ENCODE assay signal across 1 cellular context in genomic region chr10:101001225-101002035, GRCh38.
TF ChIP-seq lines count a peak whose summit lies in the region.

No MANE protein-coding gene starts in this region.

TF ChIP-seq in WTC11, 78 proteins besides CTCF, POLR2A, EP300 and RAD21 (continued from another document):
- no peak for TF ChIP-seq PRDM15 (CRISPR knock-in tag; IDR thresholded peaks at IDR 0.05)
